34 cellular contexts compared by ENCODE assay signal in genomic region chr12:123678981-123679380, GRCh38.
"Had no signal": no experiment of that assay in that cellular context is flagged by ENCODE, and none has a peak within 500 bp of the region (broad histone marks: within the 10 kb centered on the region; RNA-seq: fewer than 3 reads in every experiment).

No MANE protein-coding gene starts in this region.

- H3K27ac ChIP-seq: KMS-11 had no signal

- H3K4me3 ChIP-seq: MG63 had no signal

- H3K27me3 ChIP-seq: MG63 had no signal

- H3K9ac ChIP-seq: KMS-11 had no signal

- DNase-seq: Karpas-422, Kasumi-1, MG63, MM.1S, MV-4-11, NCI-H1048, NCI-H1092, NCI-H1092 treated with DMSO at 0.1 percent for 48 hours, NCI-H1105, NCI-H1105 treated with DMSO at 0.1 percent for 48 hours, NCI-H1417, NCI-H1417 treated with DMSO at 0.1 percent for 48 hours, NCI-H1436, NCI-H1436 treated with DMSO at 0.1 percent for 48 hours, NCI-H146, NCI-H1694, NCI-H1694 treated with DMSO at 0.1 percent for 48 hours, NCI-H187, NCI-H187 treated with DMSO at 0.1 percent for 48 hours, NCI-H1930, NCI-H2029, NCI-H2029 treated with DMSO at 0.1 percent for 48 hours, NCI-H2081, NCI-H2081 treated with DMSO at 0.1 percent for 48 hours, NCI-H2107, NCI-H2171, NCI-H2171 treated with DMSO at 0.1 percent for 48 hours, NCI-H2227 treated with DMSO at 0.1 percent for 48 hours, NCI-H226, NCI-H345, NCI-H446, NCI-H446 treated with DMSO at 0.1 percent for 48 hours, NCI-H510A had no signal

- H3K36me3 ChIP-seq: MG63 had no signal

- H3K4me2 ChIP-seq: KMS-11 had no signal

- H3K9me3 ChIP-seq: MG63 had no signal
